7 cellular contexts compared by ENCODE assay signal in the genomic region with DNA sequence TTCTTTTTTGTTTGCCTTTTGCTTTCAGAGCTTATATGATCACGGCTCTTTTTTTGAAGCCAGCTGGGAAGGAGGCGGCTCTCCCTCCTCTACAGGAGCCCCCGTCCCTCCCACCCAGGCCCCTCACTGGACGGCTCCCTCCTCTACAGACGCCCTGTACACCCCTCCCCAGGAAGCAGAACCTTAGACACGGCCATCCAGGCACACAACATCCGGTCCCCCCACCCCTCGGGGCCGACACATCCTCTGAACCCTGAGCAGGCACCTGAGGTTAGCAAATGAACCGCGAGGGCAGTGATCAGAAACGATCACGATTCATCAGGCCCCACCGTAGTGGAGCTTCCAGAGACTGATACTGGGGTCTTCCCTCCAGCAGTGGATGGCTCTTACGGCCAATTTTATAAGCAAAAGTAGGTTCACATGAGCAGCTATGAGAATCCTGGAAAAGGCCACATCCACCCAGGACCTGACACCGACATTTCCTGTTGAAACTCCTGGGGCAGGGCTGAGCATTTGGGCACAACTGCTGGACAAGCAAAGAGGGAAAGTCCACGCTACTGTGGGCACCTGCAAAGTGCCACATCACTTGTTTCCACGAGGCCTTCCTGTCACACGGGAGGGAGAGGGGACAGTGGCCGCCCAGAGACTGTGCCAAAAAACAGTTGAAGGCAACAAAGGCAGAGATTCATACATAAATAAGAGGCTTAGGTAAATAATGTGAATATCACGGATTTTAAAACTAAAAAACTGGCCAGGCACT.
DNase-seq lines count a peak whose midpoint lies in the region; ATAC-seq and TF ChIP-seq lines count a peak whose summit lies in the region.

No MANE protein-coding gene starts in this region.

- peaks cover 52% of the 10 kb centered on the region for H3K36me3 Mint-ChIP-seq in activated naive CD4-positive, alpha-beta T cell treated with anti-CD3 and anti-CD28 coated beads for 36 hours (ENCODE audit: low read depth)

- peak overlapping the region; percentile 53 for H3K4me3 Mint-ChIP-seq in activated naive CD4-positive, alpha-beta T cell treated with anti-CD3 and anti-CD28 coated beads for 36 hours

- no peaks in the 10 kb centered on the region for H3K27me3 Mint-ChIP-seq in activated naive CD4-positive, alpha-beta T cell treated with anti-CD3 and anti-CD28 coated beads for 36 hours (ENCODE audit: low read depth)

- peaks cover 5% of the 10 kb centered on the region for H3K9me3 Mint-ChIP-seq in activated naive CD4-positive, alpha-beta T cell treated with anti-CD3 and anti-CD28 coated beads for 36 hours

- TF ChIP-seq POLR2A in NB4 (IDR thresholded peaks at IDR 0.05; ENCODE audit: extremely low read depth, insufficient read length), result no peak

- intact Hi-C loops in activated naive CD4-positive, alpha-beta T cell treated with anti-CD3 and anti-CD28 coated beads for 36 hours (cut with micrococcal nuclease), result loop anchor here (1.0 kb wide), 2 partner anchors 8 to 9 kb away; no protein-coding TSS in a partner anchor

- CTCF ChIA-PET in activated naive CD4-positive, alpha-beta T cell treated with anti-CD3 and anti-CD28 coated beads for 36 hours (lab: Charles Lee), result interaction anchor here (1.0 to 3.5 kb wide), 6 partner anchors 10 to 130 kb away, joined by 3 to 17 read pairs (median 4); no protein-coding TSS in a partner anchor

- DNase-seq in NB4 (ENCODE audit: low read depth), result peak; percentile 73
- DNase-seq in activated naive CD4-positive, alpha-beta T cell treated with anti-CD3 and anti-CD28 coated beads for 36 hours, result peak; percentile 82
- DNase-seq in stimulated activated CD8-positive, alpha-beta memory T cell treated with anti-CD3 and anti-CD28 coated beads, Interleukin-12 subunit alpha, Interleukin-12 subunit beta, amount 100 ng/mL, for 4 hours (ENCODE audit: low read depth), result peak; percentile 56
- no peak for DNase-seq in EL
- no peak for DNase-seq in NCI-H1694 treated with DMSO at 0.1 percent for 48 hours (lab: John Stamatoyannopoulos, UW)
- no peak for DNase-seq in cortex of kidney (lab: John Stamatoyannopoulos, UW)

- peaks cover 89% of the 10 kb centered on the region for H3K4me1 Mint-ChIP-seq in activated naive CD4-positive, alpha-beta T cell treated with anti-CD3 and anti-CD28 coated beads for 36 hours (ENCODE audit: low read depth)

- peak overlapping the region; percentile 19 for H3K4me3 ChIP-seq in NB4 (ENCODE audit: low read depth, low read length)

- H3K27ac Mint-ChIP-seq in activated naive CD4-positive, alpha-beta T cell treated with anti-CD3 and anti-CD28 coated beads for 36 hours, result peak overlapping the region; percentile 98

- ATAC-seq in GM21447 (IDR thresholded peaks at IDR 0.05; ENCODE audit: unreplicated experiment), result peak; percentile 68

- no peak for TF ChIP-seq CTCF in NB4 (IDR thresholded peaks at IDR 0.05; ENCODE audit: low read depth, low read length)

Comparison
In these comparisons a context has a peak if more than half of its experiments do, and no peak if none do; other contexts are left out.
1. DNase-seq: peak in NB4 (single experiment), activated naive CD4-positive, alpha-beta T cell treated with anti-CD3 and anti-CD28 coated beads for 36 hours (single experiment) and stimulated activated CD8-positive, alpha-beta memory T cell treated with anti-CD3 and anti-CD28 coated beads, Interleukin-12 subunit alpha, Interleukin-12 subunit beta, amount 100 ng/mL, for 4 hours (single experiment); none in EL (single experiment), NCI-H1694 treated with DMSO at 0.1 percent for 48 hours (single experiment) and cortex of kidney (single experiment).